In the genomic region with DNA sequence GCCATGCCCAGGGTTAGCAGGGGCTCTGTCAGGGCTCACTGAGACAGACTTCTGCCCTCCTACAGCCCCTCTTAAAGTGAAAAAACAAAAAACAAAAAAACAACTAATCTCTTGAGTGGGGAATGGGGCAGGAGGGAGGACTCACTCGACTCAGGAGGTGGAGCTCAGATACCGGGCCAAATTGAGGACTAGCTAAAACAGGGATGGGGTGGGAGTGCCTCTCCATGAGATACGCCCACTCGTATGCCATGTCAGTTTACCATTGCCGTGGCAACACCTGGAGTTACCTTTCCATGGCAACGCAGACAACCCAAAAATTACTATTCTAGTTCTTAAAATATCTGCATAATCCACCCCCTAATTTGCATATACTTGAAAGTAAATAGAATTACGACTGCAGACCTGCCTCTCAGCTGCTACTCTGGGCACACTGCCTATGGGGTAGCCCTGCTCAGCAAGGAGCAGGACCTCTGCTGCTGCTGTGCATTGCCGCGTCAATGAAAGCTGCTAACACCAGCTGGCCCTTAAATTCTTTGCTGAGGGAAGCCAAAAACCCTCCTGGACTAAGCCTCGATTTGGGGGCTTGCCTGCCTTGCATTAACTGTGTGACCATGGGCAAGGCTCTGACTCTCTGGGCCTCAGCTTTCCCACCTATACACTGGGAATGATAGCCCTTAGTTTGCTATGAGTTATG, we compare ENCODE assay signal across 13 cellular contexts. TPM values are rescaled to one million over a fixed set of nuclear protein-coding genes. Genes with fewer than 3 reads are reported as not detected.
DNase-seq lines count a peak whose midpoint lies in the region; ATAC-seq and TF ChIP-seq lines count a peak whose summit lies in the region.
"Had no signal": no experiment of that assay in that cellular context is flagged by ENCODE, and none has a peak within 500 bp of the region (broad histone marks: within the 10 kb centered on the region; RNA-seq: fewer than 3 reads in every experiment).

No MANE protein-coding gene starts in this region.

- no peak for ATAC-seq in T-helper 17 cell
- ATAC-seq in HG03045 (IDR thresholded peaks at IDR 0.05; ENCODE audit: unreplicated experiment), result no peak
- ATAC-seq in HG02798 (IDR thresholded peaks at IDR 0.05; ENCODE audit: poor library complexity, unreplicated experiment), result no peak

- H3K27ac Mint-ChIP-seq in T-helper 17 cell (no peak overlapping the region), nephron (peak overlapping the region in 2 of 3 experiments; percentile 32 to 60)

- H3K4me3 Mint-ChIP-seq in T-helper 17 cell (peak overlapping the region; percentile 89), nephron (peak overlapping the region in 2 of 3 experiments; percentile 60 to 69)

- H3K4me1 Mint-ChIP-seq in T-helper 17 cell (peaks cover 13% of the 10 kb centered on the region), nephron (peaks cover 18% of the 10 kb centered on the region)

- DNase-seq in DMS 273 treated with DMSO at 0.1 percent for 48 hours (lab: John Stamatoyannopoulos, UW) (peak; percentile 98), M059J (ENCODE audit: low read depth) (peak; percentile 32), T-helper 17 cell (no peak), NOMO-1 treated with dmso at 0.1 percent for 144 hours (lab: John Stamatoyannopoulos, UW; ENCODE audit: unreplicated experiment) (no peak), glomerular visceral epithelial cell (ENCODE audit: extremely low spot score) (no peak)
- DNase-seq: activated gamma-delta T cell; cortex of kidney; DMS153; nephron progenitor cell; stimulated activated naive CD4-positive, alpha-beta T cell had no signal

- no peaks in the 10 kb centered on the region for H3K9me3 Mint-ChIP-seq in nephron
- H3K9me3 Mint-ChIP-seq: nephron progenitor cell had no signal

- TF ChIP-seq CTCF in nephron (IDR thresholded peaks at IDR 0.05; ENCODE audit: unreplicated experiment in 3 of 3), result no peak

- H3K27me3 Mint-ChIP-seq in T-helper 17 cell (no peaks in the 10 kb centered on the region), nephron (ENCODE audit: low read depth) (peaks cover 6% of the 10 kb centered on the region)

- H3K36me3 Mint-ChIP-seq in T-helper 17 cell (ENCODE audit: low read depth), result no peaks in the 10 kb centered on the region
- H3K36me3 Mint-ChIP-seq in nephron (ENCODE audit: low read depth), result no peaks in the 10 kb centered on the region

- H3K9me3 ChIP-seq in T-helper 17 cell (ENCODE audit: control insufficient read depth, low read length, poor library complexity, severe bottlenecking), result no peaks in the 10 kb centered on the region

RNA-seq across cellular contexts. Expression of gene SSC4D, which starts 13.3 kb away (rescaled TPM):
- 0.39 and 0.44 TPM in 2 replicates for total RNA-seq in M059J (2014; rRNA removed; shearing (Covaris generic))
- total RNA-seq in T-helper 17 cell, result not detected

RNA-seq across cellular contexts. Expression of gene ZP3, which starts 28.6 kb away (rescaled TPM):
- 1.9 and 3.6 TPM in 2 replicates for total RNA-seq in M059J (2014; rRNA removed; shearing (Covaris generic))
- 1 to 10 TPM; 6.1 to 9.9 TPM for total RNA-seq in T-helper 17 cell

RNA-seq across cellular contexts. Expression of gene YWHAG, which starts 37.4 kb away (rescaled TPM):
- total RNA-seq in M059J (2014; rRNA removed; shearing (Covaris generic)), result 131 and 133 TPM in 2 replicates
- total RNA-seq in T-helper 17 cell, result 10 to 100 TPM; 26.0 to 32.7 TPM

Comparison
In these comparisons a context has a peak if more than half of its experiments do, and no peak if none do; other contexts are left out.
1. DNase-seq: peak in DMS 273 treated with DMSO at 0.1 percent for 48 hours (single experiment) and M059J (single experiment); none in T-helper 17 cell (0 of 3), NOMO-1 treated with dmso at 0.1 percent for 144 hours (single experiment) and glomerular visceral epithelial cell (single experiment).